ENCODE assay signal across 13 cellular contexts in the genomic region with DNA sequence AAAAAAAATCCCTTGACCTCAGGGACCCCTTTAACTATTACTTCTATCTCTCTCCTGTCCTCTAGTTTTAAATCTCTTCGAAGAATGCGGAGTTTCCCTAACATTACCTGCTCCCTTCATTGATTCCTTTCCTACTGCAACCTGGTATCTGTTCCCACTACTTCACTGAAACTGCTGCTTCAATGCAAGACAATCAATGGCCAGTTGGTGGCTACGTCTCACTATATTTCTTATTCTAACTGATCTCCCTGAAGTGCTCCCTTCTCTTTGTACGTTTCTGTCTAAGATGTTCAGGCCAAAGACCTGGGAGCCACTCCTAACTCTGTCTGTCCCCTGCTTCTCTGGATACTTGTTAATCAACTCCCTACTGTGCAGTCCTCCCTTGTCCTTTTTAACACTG. TPM values are rescaled to one million over a fixed set of nuclear protein-coding genes. Genes with fewer than 3 reads are reported as not detected.
DNase-seq lines count a peak whose midpoint lies in the region; ATAC-seq and TF ChIP-seq lines count a peak whose summit lies in the region.
"Had no signal": no experiment of that assay in that cellular context is flagged by ENCODE, and none has a peak within 500 bp of the region (broad histone marks: within the 10 kb centered on the region; RNA-seq: fewer than 3 reads in every experiment).

No MANE protein-coding gene starts in this region.

- intact Hi-C loops in Caco-2 (cut with micrococcal nuclease; ENCODE audit: unreplicated experiment) = loop anchor here (1.0 kb wide), 1 partner anchor 104 kb away; no protein-coding TSS in a partner anchor

- no peaks in the 10 kb centered on the region for H3K36me3 ChIP-seq in Caco-2 (ENCODE audit: control insufficient read depth, insufficient read depth, low read length)
- no peaks in the 10 kb centered on the region for H3K36me3 ChIP-seq in endodermal cell (ENCODE audit: control insufficient read depth, insufficient read depth, low read length)
- H3K36me3 ChIP-seq: BE2C, suprapubic skin had no signal

- H3K4me1 Mint-ChIP-seq in Caco-2 (ENCODE audit: low read depth, unreplicated experiment) = no peaks in the 10 kb centered on the region
- H3K4me1 Mint-ChIP-seq in endodermal cell = no peaks in the 10 kb centered on the region
- H3K4me1 Mint-ChIP-seq: mesothelial cell of epicardium had no signal

- H3K27ac Mint-ChIP-seq in Caco-2 (ENCODE audit: unreplicated experiment) = no peak overlapping the region
- H3K27ac Mint-ChIP-seq in endodermal cell = no peak overlapping the region
- H3K27ac Mint-ChIP-seq: mesothelial cell of epicardium had no signal

- H3K27me3 Mint-ChIP-seq in Caco-2 (ENCODE audit: insufficient read depth, unreplicated experiment) = peaks cover 18% of the 10 kb centered on the region
- H3K27me3 Mint-ChIP-seq in endodermal cell (ENCODE audit: insufficient read depth) = peaks cover 44% of the 10 kb centered on the region

- BruUV-seq in Caco-2 (replicated peaks; lab: Mats Ljungman, UMichigan) = no TSS peak

- CTCF ChIA-PET in Caco-2 (lab: Charles Lee) = no interaction called here

- no peak for DNase-seq in Caco-2
- peak; percentile 37 for DNase-seq in GM13977 (ENCODE audit: low spot score)
- DNase-seq in NCI-H2227 treated with DMSO at 0.1 percent for 48 hours (lab: John Stamatoyannopoulos, UW) = peak; percentile 1
- peak; percentile 56 for DNase-seq in endodermal cell
- no peak for DNase-seq in hepatic stellate cell (ENCODE audit: low spot score)
- DNase-seq in glomerular visceral epithelial cell (ENCODE audit: extremely low spot score) = no peak
- no peak for DNase-seq in NCI-H2171 treated with DMSO at 0.1 percent for 48 hours (lab: John Stamatoyannopoulos, UW)
- DNase-seq: activated CD4-positive, CD25-positive, alpha-beta regulatory T cell; BE2C; retina had no signal

- no peaks in the 10 kb centered on the region for H3K4me1 ChIP-seq in Caco-2
- no peaks in the 10 kb centered on the region for H3K4me1 ChIP-seq in endodermal cell (ENCODE audit: control insufficient read depth, insufficient read depth, low read length)
- H3K4me1 ChIP-seq: BE2C, suprapubic skin had no signal

- H3K9me3 Mint-ChIP-seq in Caco-2 (ENCODE audit: unreplicated experiment) (no peaks in the 10 kb centered on the region), endodermal cell (no peaks in the 10 kb centered on the region)
- H3K9me3 Mint-ChIP-seq: mesothelial cell of epicardium had no signal

- H3K36me3 Mint-ChIP-seq in Caco-2 (ENCODE audit: insufficient read depth, unreplicated experiment) = no peaks in the 10 kb centered on the region
- H3K36me3 Mint-ChIP-seq in endodermal cell (ENCODE audit: low read depth) = no peaks in the 10 kb centered on the region
- H3K36me3 Mint-ChIP-seq: mesothelial cell of epicardium had no signal

- TF ChIP-seq CTCF in Caco-2 (IDR thresholded peaks at IDR 0.05; ENCODE audit: insufficient read depth in 1 of 2, low read depth in 1 of 2, low read length in 1 of 2, severe bottlenecking in 1 of 2, unreplicated experiment in 1 of 2) (peak; percentile 19 to 36), GM13977 (IDR thresholded peaks at IDR 0.05; ENCODE audit: extremely low read depth, insufficient read depth, missing control alignments) (peak; percentile 36), endodermal cell (conservative IDR thresholded peaks at IDR 0.05) (peak; percentile 74)

- WGBS in endodermal cell (ENCODE audit: insufficient coverage in 1 of 2, insufficient read length in 1 of 2), 2 experiments = 65 to 68% methylated on average over 4 of the region's 4 CpGs

- H3K27me3 ChIP-seq in Caco-2 (replicated peaks; ENCODE audit: control insufficient read depth, insufficient read depth, low read length) (no peaks in the 10 kb centered on the region), endodermal cell (ENCODE audit: control insufficient read depth, insufficient read depth, low read length, poor library complexity, severe bottlenecking) (peaks cover 75% of the 10 kb centered on the region)

- no peaks in the 10 kb centered on the region for H3K9me3 ChIP-seq in Caco-2
- H3K9me3 ChIP-seq in endodermal cell (ENCODE audit: control insufficient read depth, low read length) = no peaks in the 10 kb centered on the region
- H3K9me3 ChIP-seq: BE2C, suprapubic skin had no signal

- in situ Hi-C loops in GM13977 (cut with MboI; ENCODE audit: low pct_unique_long_range_greater_than_20kb, low sequenced_read_pairs, unreplicated experiment) = no loop called here

- POLR2A ChIA-PET in Caco-2 (lab: Charles Lee) = no interaction called here

- no peak for ATAC-seq in GM19351 (IDR thresholded peaks at IDR 0.05; ENCODE audit: unreplicated experiment)

- H3K27ac ChIP-seq in endodermal cell (ENCODE audit: low read depth, low read length) = no peak overlapping the region
- H3K27ac ChIP-seq: suprapubic skin had no signal

- H3K4me3 ChIP-seq in Caco-2 (ENCODE audit: low read depth, low read length) (no peak overlapping the region), endodermal cell (ENCODE audit: low read length) (no peak overlapping the region)
- H3K4me3 ChIP-seq: suprapubic skin had no signal

- H3K4me3 Mint-ChIP-seq in Caco-2 (ENCODE audit: unreplicated experiment) (no peak overlapping the region), endodermal cell (no peak overlapping the region)
- H3K4me3 Mint-ChIP-seq: mesothelial cell of epicardium had no signal

- no peak overlapping the region for H3K9ac ChIP-seq in endodermal cell (ENCODE audit: extremely low read depth, low read length, poor library complexity, severe bottlenecking)

RNA-seq across cellular contexts. Expression of a gene that starts 10.3 kb away (rescaled TPM):
- total RNA-seq in Caco-2 (2022) (not detected in 2 replicates), endodermal cell (not detected)
- 0.25 TPM for polyA plus RNA-seq in endodermal cell (2013, experiment 1 of 2)
- 0.08 TPM for polyA plus RNA-seq in endodermal cell (2013, experiment 2 of 2)
- total RNA-seq: mesothelial cell of epicardium, suprapubic skin had no signal

Comparison
In these comparisons a context has a peak if more than half of its experiments do, and no peak if none do; other contexts are left out.
1. DNase-seq: peak in GM13977 (single experiment), NCI-H2227 treated with DMSO at 0.1 percent for 48 hours (single experiment) and endodermal cell (single experiment); none in Caco-2 (0 of 2), hepatic stellate cell (single experiment), glomerular visceral epithelial cell (single experiment) and NCI-H2171 treated with DMSO at 0.1 percent for 48 hours (single experiment).
2. Peak in every context shown above with its lines, with median percentiles within 50 percentile points of each other: CTCF ChIP-seq.